In genomic region chr17:64155751-64156544, GRCh38 we compare ENCODE assay signal across 1 cellular context.
TF ChIP-seq lines count a peak whose summit lies in the region.

No MANE protein-coding gene starts in this region.

TF ChIP-seq in HepG2, 621 proteins besides CTCF, POLR2A, EP300 and RAD21 (continued from another document and continues in another):
- TF ChIP-seq, protein P1, sequence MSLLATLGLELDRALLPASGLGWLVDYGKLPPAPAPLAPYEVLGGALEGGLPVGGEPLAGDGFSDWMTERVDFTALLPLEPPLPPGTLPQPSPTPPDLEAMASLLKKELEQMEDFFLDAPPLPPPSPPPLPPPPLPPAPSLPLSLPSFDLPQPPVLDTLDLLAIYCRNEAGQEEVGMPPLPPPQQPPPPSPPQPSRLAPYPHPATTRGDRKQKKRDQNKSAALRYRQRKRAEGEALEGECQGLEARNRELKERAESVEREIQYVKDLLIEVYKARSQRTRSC (CRISPR knock-in tag; IDR thresholded peaks at IDR 0.05; ENCODE audit: low read depth), result no peak
- TF ChIP-seq PTBP1 (IDR thresholded peaks at IDR 0.05; ENCODE audit: low read depth, low read length, poor library complexity, severe bottlenecking) (no peak), RORA (CRISPR knock-in tag; IDR thresholded peaks at IDR 0.05) (no peak), TRIM24 (CRISPR knock-in tag; IDR thresholded peaks at IDR 0.05) (no peak), ZNF724P (CRISPR knock-in tag; IDR thresholded peaks at IDR 0.05; ENCODE audit: borderline replicate concordance) (no peak; the same call in 1 of the 2 replicates), MAFG (CRISPR knock-in tag; IDR thresholded peaks at IDR 0.05) (no peak), CBX2 (IDR thresholded peaks at IDR 0.05; ENCODE audit: low read depth, low read length) (no peak), CBX2 (CRISPR knock-in tag; IDR thresholded peaks at IDR 0.05; ENCODE audit: low read depth) (no peak), U2AF1 (optimal IDR thresholded peaks at IDR 0.05; ENCODE audit: low read depth, low read length) (peak; percentile 32), ZNF326 (CRISPR knock-in tag; IDR thresholded peaks at IDR 0.05; ENCODE audit: borderline replicate concordance) (no peak), PPARG (CRISPR knock-in tag; conservative IDR thresholded peaks at IDR 0.05) (peak; percentile 62; the same call in 1 of the 2 replicates), MYC (CRISPR knock-in tag; IDR thresholded peaks at IDR 0.05; ENCODE audit: borderline replicate concordance) (peak; percentile 50; the same call in 1 of the 2 replicates), MTA1 (CRISPR knock-in tag; IDR thresholded peaks at IDR 0.05; ENCODE audit: borderline replicate concordance) (peak; percentile 83; the same call in 1 of the 2 replicates), TGIF2 (CRISPR knock-in tag; IDR thresholded peaks at IDR 0.05) (0 out of 2 replicates have a peak, but pooled peaks have one; percentile 41), ZBTB38 (CRISPR knock-in tag; IDR thresholded peaks at IDR 0.05) (peak; percentile 71; the same call in 1 of the 2 replicates), IRX3 (CRISPR knock-in tag; IDR thresholded peaks at IDR 0.05; ENCODE audit: borderline replicate concordance, low read depth) (no peak), ISX (CRISPR knock-in tag; conservative IDR thresholded peaks at IDR 0.05) (no peak), SNRNP70 (IDR thresholded peaks at IDR 0.05; ENCODE audit: low read depth, low read length) (no peak), ZNF615 (CRISPR knock-in tag; IDR thresholded peaks at IDR 0.05; ENCODE audit: borderline replicate concordance) (no peak; the same call in 1 of the 2 replicates), FLYWCH1 (CRISPR knock-in tag; IDR thresholded peaks at IDR 0.05) (no peak), ZFP90 (CRISPR knock-in tag; IDR thresholded peaks at IDR 0.05; ENCODE audit: borderline replicate concordance) (no peak; the same call in 1 of the 2 replicates), ZFY (CRISPR knock-in tag; IDR thresholded peaks at IDR 0.05) (peak; percentile 86), NFIB (CRISPR knock-in tag; IDR thresholded peaks at IDR 0.05; ENCODE audit: borderline replicate concordance) (no peak), RNF2 (conservative IDR thresholded peaks at IDR 0.05; ENCODE audit: low read depth) (no peak), ZMAT3 (CRISPR knock-in tag; conservative IDR thresholded peaks at IDR 0.05) (0 out of 2 replicates have a peak, but pooled peaks have one; percentile 0), ZNF407 (CRISPR knock-in tag; IDR thresholded peaks at IDR 0.05; ENCODE audit: not compliant biosample characterization) (no peak), ZNF841 (CRISPR knock-in tag; IDR thresholded peaks at IDR 0.05; ENCODE audit: borderline replicate concordance) (no peak), ZNF3 (CRISPR knock-in tag; IDR thresholded peaks at IDR 0.05) (no peak), ZNF207 (IDR thresholded peaks at IDR 0.05; ENCODE audit: borderline replicate concordance) (no peak), RFXANK (CRISPR knock-in tag; IDR thresholded peaks at IDR 0.05) (no peak), GLMP (CRISPR knock-in tag; IDR thresholded peaks at IDR 0.05; ENCODE audit: borderline replicate concordance) (no peak), ZNF75D (CRISPR knock-in tag; IDR thresholded peaks at IDR 0.05; ENCODE audit: borderline replicate concordance) (no peak), SOX5 (CRISPR knock-in tag; IDR thresholded peaks at IDR 0.05; ENCODE audit: borderline replicate concordance) (peak; percentile 85), SKIL (CRISPR knock-in tag; IDR thresholded peaks at IDR 0.05; ENCODE audit: borderline replicate concordance) (no peak), MEIS1 (CRISPR knock-in tag; IDR thresholded peaks at IDR 0.05; ENCODE audit: borderline replicate concordance) (0 out of 2 replicates have a peak, but pooled peaks have one; percentile 22), ZNF614 (CRISPR knock-in tag; IDR thresholded peaks at IDR 0.05; ENCODE audit: borderline replicate concordance) (0 out of 2 replicates have a peak, but pooled peaks have one; percentile 34), FOSL1 (CRISPR knock-in tag; IDR thresholded peaks at IDR 0.05; ENCODE audit: borderline replicate concordance) (no peak), U2AF2 (IDR thresholded peaks at IDR 0.05; ENCODE audit: low read depth, low read length) (no peak), ZFP41 (CRISPR knock-in tag; IDR thresholded peaks at IDR 0.05; ENCODE audit: borderline replicate concordance) (peak; percentile 73; the same call in 1 of the 2 replicates), STAT5B (CRISPR knock-in tag; IDR thresholded peaks at IDR 0.05) (no peak), ZNF850 (CRISPR knock-in tag; conservative IDR thresholded peaks at IDR 0.05) (no peak), SETDB1 (CRISPR knock-in tag; IDR thresholded peaks at IDR 0.05; ENCODE audit: borderline replicate concordance) (no peak), ZNF343 (CRISPR knock-in tag; IDR thresholded peaks at IDR 0.05) (peak; percentile 48; the same call in 1 of the 2 replicates)
- TF ChIP-seq, protein P2, sequence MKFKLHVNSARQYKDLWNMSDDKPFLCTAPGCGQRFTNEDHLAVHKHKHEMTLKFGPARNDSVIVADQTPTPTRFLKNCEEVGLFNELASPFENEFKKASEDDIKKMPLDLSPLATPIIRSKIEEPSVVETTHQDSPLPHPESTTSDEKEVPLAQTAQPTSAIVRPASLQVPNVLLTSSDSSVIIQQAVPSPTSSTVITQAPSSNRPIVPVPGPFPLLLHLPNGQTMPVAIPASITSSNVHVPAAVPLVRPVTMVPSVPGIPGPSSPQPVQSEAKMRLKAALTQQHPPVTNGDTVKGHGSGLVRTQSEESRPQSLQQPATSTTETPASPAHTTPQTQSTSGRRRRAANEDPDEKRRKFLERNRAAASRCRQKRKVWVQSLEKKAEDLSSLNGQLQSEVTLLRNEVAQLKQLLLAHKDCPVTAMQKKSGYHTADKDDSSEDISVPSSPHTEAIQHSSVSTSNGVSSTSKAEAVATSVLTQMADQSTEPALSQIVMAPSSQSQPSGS (CRISPR knock-in tag; IDR thresholded peaks at IDR 0.05), result peak; percentile 43; the same call in 1 of the 2 replicates
- TF ChIP-seq, protein P3, sequence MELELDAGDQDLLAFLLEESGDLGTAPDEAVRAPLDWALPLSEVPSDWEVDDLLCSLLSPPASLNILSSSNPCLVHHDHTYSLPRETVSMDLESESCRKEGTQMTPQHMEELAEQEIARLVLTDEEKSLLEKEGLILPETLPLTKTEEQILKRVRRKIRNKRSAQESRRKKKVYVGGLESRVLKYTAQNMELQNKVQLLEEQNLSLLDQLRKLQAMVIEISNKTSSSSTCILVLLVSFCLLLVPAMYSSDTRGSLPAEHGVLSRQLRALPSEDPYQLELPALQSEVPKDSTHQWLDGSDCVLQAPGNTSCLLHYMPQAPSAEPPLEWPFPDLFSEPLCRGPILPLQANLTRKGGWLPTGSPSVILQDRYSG (CRISPR knock-in tag; IDR thresholded peaks at IDR 0.05), result no peak
- TF ChIP-seq, protein P4, sequence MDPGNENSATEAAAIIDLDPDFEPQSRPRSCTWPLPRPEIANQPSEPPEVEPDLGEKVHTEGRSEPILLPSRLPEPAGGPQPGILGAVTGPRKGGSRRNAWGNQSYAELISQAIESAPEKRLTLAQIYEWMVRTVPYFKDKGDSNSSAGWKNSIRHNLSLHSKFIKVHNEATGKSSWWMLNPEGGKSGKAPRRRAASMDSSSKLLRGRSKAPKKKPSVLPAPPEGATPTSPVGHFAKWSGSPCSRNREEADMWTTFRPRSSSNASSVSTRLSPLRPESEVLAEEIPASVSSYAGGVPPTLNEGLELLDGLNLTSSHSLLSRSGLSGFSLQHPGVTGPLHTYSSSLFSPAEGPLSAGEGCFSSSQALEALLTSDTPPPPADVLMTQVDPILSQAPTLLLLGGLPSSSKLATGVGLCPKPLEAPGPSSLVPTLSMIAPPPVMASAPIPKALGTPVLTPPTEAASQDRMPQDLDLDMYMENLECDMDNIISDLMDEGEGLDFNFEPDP (CRISPR knock-in tag; conservative IDR thresholded peaks at IDR 0.05), result no peak
- TF ChIP-seq, protein P5, sequence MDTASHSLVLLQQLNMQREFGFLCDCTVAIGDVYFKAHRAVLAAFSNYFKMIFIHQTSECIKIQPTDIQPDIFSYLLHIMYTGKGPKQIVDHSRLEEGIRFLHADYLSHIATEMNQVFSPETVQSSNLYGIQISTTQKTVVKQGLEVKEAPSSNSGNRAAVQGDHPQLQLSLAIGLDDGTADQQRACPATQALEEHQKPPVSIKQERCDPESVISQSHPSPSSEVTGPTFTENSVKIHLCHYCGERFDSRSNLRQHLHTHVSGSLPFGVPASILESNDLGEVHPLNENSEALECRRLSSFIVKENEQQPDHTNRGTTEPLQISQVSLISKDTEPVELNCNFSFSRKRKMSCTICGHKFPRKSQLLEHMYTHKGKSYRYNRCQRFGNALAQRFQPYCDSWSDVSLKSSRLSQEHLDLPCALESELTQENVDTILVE (CRISPR knock-in tag; IDR thresholded peaks at IDR 0.05), result 0 out of 2 replicates have a peak, but pooled peaks have one; percentile 52
- TF ChIP-seq, protein P6, sequence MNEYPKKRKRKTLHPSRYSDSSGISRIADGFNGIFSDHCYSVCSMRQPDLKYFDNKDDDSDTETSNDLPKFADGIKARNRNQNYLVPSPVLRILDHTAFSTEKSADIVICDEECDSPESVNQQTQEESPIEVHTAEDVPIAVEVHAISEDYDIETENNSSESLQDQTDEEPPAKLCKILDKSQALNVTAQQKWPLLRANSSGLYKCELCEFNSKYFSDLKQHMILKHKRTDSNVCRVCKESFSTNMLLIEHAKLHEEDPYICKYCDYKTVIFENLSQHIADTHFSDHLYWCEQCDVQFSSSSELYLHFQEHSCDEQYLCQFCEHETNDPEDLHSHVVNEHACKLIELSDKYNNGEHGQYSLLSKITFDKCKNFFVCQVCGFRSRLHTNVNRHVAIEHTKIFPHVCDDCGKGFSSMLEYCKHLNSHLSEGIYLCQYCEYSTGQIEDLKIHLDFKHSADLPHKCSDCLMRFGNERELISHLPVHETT (CRISPR knock-in tag; conservative IDR thresholded peaks at IDR 0.05), result peak; percentile 26; the same call in 1 of the 2 replicates
